Comparison of ENCODE assay signal across 1 cellular context in genomic region chr10:102151774-102152544, GRCh38.
A peak's percentile ranks its signal among the peaks of the same experiment; 100 is the strongest.
TF ChIP-seq lines count a peak whose summit lies in the region.

NOLC1 (plus strand) TSS chr10:102152389; CDS start chr10:102152411, 22 bp downstream.

TF ChIP-seq in HCT116, 20 proteins besides CTCF, POLR2A, EP300 and RAD21 (continued from another document):
- TF ChIP-seq ZBTB33 (IDR thresholded peaks at IDR 0.05; ENCODE audit: extremely low read depth, insufficient replicate concordance, low read length), result peak; percentile 55
- TF ChIP-seq CEBPB (IDR thresholded peaks at IDR 0.05; ENCODE audit: low read depth), result no peak
- TF ChIP-seq MAX (IDR thresholded peaks at IDR 0.05), result no peak
- TF ChIP-seq SIN3A (IDR thresholded peaks at IDR 0.05; ENCODE audit: low read depth), result no peak
- TF ChIP-seq ELF1 (IDR thresholded peaks at IDR 0.05; ENCODE audit: borderline replicate concordance, low read depth), result no peak
- no peak for TF ChIP-seq ZNF274 (IDR thresholded peaks at IDR 0.05; ENCODE audit: low read depth, low read length)
- TF ChIP-seq EZH2 (IDR thresholded peaks at IDR 0.05), result no peak
- TF ChIP-seq CBX3 (IDR thresholded peaks at IDR 0.05; ENCODE audit: low read depth), result no peak
- TF ChIP-seq EGR1 (IDR thresholded peaks at IDR 0.05; ENCODE audit: low read depth), result no peak
- no peak for TF ChIP-seq SP1 (IDR thresholded peaks at IDR 0.05; ENCODE audit: low read depth)
- no peak for TF ChIP-seq REST (IDR thresholded peaks at IDR 0.05; ENCODE audit: low read depth)
TF ChIP-seq in HCT116: peak in this region for 4.
